Comparison of ENCODE assay signal across 10 cellular contexts in the genomic region with DNA sequence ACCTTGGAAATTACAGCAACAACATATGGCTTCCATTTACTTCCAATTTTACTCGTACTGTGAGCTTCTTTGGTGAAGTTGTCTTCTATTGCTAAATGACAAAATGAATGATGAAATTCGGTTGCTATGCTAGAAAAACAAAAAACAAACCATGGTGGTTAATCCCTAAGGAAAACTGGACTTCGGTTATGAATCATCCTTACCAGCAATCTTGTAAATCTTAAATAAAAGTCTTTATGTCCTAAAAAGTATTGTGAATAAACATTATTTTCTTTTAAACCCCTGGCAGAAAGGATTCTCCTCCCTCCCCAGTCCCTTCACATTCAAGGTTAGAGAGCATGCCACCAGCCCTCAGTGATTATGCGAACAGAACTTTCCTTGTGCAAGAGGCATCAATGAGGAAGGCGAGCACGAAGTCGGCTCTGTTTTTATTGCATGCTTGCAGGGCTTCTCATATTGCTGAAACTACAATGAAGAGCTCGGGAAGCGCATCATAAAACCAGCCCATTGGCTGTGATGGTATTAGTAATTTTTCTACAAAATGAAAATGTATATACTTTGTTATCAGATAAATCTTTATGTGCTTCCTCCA.
A peak's percentile ranks its signal among the peaks of the same experiment; 100 is the strongest.
DNase-seq lines count a peak whose midpoint lies in the region; ATAC-seq, FAIRE-seq and TF ChIP-seq lines count a peak whose summit lies in the region.
"Had no signal": no experiment of that assay in that cellular context is flagged by ENCODE, and none has a peak within 500 bp of the region (broad histone marks: within the 10 kb centered on the region; RNA-seq: fewer than 3 reads in every experiment).

No MANE protein-coding gene starts in this region.

- ATAC-seq in psoas muscle (peak in 2 of 4 donors; percentile 27 to 50), HepG2 (no peak), GM18517 (IDR thresholded peaks at IDR 0.05; ENCODE audit: unreplicated experiment) (no peak)

- no peak for TF ChIP-seq RAD21 in SK-N-SH (IDR thresholded peaks at IDR 0.05; ENCODE audit: low read length)
- no peak for TF ChIP-seq RAD21 in HepG2 (CRISPR knock-in tag; IDR thresholded peaks at IDR 0.05)

- DNase-seq in SK-N-SH: no peak
- peak; percentile 100 for DNase-seq in fibroblast of peridontal ligament (ENCODE audit: extremely low read depth)
- no peak for DNase-seq in psoas muscle
- DNase-seq in stimulated activated CD4-positive, alpha-beta T cell treated with anti-CD3 and anti-CD28 coated beads, Interleukin-2, amount 100 ng/mL, for 48 hours: no peak
- DNase-seq in HepG2 (ENCODE audit: low spot score): no peak
- DNase-seq in GDM1 (lab: John Stamatoyannopoulos, UW): no peak

- peak overlapping the region; percentile 51 to 92; a peak in 3 of 4 replicates for H3K27ac ChIP-seq in SK-N-SH (ENCODE audit: low read depth in 2 of 2, low read length in 1 of 2)
- H3K27ac ChIP-seq in psoas muscle: peak overlapping the region; percentile 24
- H3K27ac ChIP-seq in HepG2 (ENCODE audit: extremely low read length, insufficient read depth, low read length): no peak overlapping the region

- 40% methylated on average over 9 of the region's 9 CpGs for WGBS in SK-N-SH (ENCODE audit: low lambda C conversion rate)
- 48 to 56% (median 49%) methylated on average over 9 of the region's 9 CpGs for WGBS in psoas muscle, 3 donors
- WGBS in HepG2 (ENCODE audit: low lambda C conversion rate): 10% methylated on average over 9 of the region's 9 CpGs

- H3K27me3 ChIP-seq in SK-N-SH (ENCODE audit: insufficient read depth): no peaks in the 10 kb centered on the region
- H3K27me3 ChIP-seq in psoas muscle (ENCODE audit: insufficient read depth in 3 of 3, low read length in 2 of 3): no peaks in the 10 kb centered on the region
- 0 out of 5 replicates have a peak, but pooled peaks cover 0 to 2% of the 10 kb centered on the region in 2 experiments for H3K27me3 ChIP-seq in HepG2 (ENCODE audit: control insufficient read depth in 1 of 2, insufficient read depth in 2 of 2, low read length in 2 of 2)

- H3K9me3 ChIP-seq in SK-N-SH (no peaks in the 10 kb centered on the region), psoas muscle (no peaks in the 10 kb centered on the region), HepG2 (ENCODE audit: low read length) (no peaks in the 10 kb centered on the region)

- peak overlapping the region; percentile 70 for H3K4me2 ChIP-seq in SK-N-SH
- no peak overlapping the region for H3K4me2 ChIP-seq in HepG2 (ENCODE audit: low read depth, low read length)

- TF ChIP-seq CTCF in SK-N-SH (IDR thresholded peaks at IDR 0.05) (no peak), psoas muscle (IDR thresholded peaks at IDR 0.05) (no peak), HepG2 (CRISPR knock-in tag; IDR thresholded peaks at IDR 0.05) (no peak)

- CTCF ChIA-PET in SK-N-SH (lab: Yijun Ruan, JAX): interaction anchor here (0.6 to 1.4 kb wide), 3 partner anchors 10 to 59 kb away, joined by 3 to 4 read pairs (median 4); no protein-coding TSS in a partner anchor
- CTCF ChIA-PET in HepG2 (lab: Yijun Ruan, JAX; ENCODE audit: low intra/inter-chr PET ratio, low total read pairs): no interaction called here

- H3K36me3 ChIP-seq in SK-N-SH (replicated peaks in 1 of 2; ENCODE audit: control insufficient read depth in 1 of 2, insufficient read depth in 2 of 2, low read length in 1 of 2) (no peaks in the 10 kb centered on the region), psoas muscle (ENCODE audit: insufficient read depth in 1 of 2, low read depth in 1 of 2) (no peaks in the 10 kb centered on the region), HepG2 (replicated peaks in 1 of 2; ENCODE audit: control insufficient read depth in 1 of 2, insufficient read depth in 2 of 2, low read length in 2 of 2) (no peaks in the 10 kb centered on the region)

- H3K4me1 ChIP-seq in SK-N-SH (ENCODE audit: control insufficient read depth in 1 of 2, insufficient read depth in 2 of 2, low read depth in 1 of 2, low read length in 1 of 2) (peaks cover 12 to 30% of the 10 kb centered on the region in 2 experiments; a peak in 3 of 4 replicates), psoas muscle (peaks cover 12% of the 10 kb centered on the region), HepG2 (ENCODE audit: insufficient read depth, low read length) (no peaks in the 10 kb centered on the region)

- TF ChIP-seq POLR2A in HepG2 (IDR thresholded peaks at IDR 0.05; ENCODE audit: insufficient read depth in 1 of 2, low read depth in 2 of 2, low read length in 2 of 2): no peak

- POLR2A ChIA-PET in SK-N-SH (lab: Yijun Ruan, JAX) (no interaction called here), HepG2 (lab: Yijun Ruan, JAX) (no interaction called here)

- in situ Hi-C loops in HepG2 (cut with HindIII; ENCODE audit: extremely low pct_ligation_motif_present, low pct_unique_long_range_greater_than_20kb): no loop called here

- H4K20me1 ChIP-seq in SK-N-SH (ENCODE audit: insufficient read depth) (no peaks in the 10 kb centered on the region), HepG2 (ENCODE audit: insufficient read depth, low read length) (no peaks in the 10 kb centered on the region)

- H3K9ac ChIP-seq in SK-N-SH (peak overlapping the region; percentile 58; the same call in 1 of the 2 replicates), HepG2 (ENCODE audit: insufficient read depth, low read depth, low read length) (no peak overlapping the region)

- TF ChIP-seq EP300 in SK-N-SH (IDR thresholded peaks at IDR 0.05; ENCODE audit: borderline replicate concordance in 1 of 2, low read depth in 1 of 2, low read length in 1 of 2) (peak in 1 of 2 experiments; percentile 63; a peak in 1 of 4 replicates), HepG2 (IDR thresholded peaks at IDR 0.05; ENCODE audit: low read depth in 2 of 2, low read length in 2 of 2) (no peak), HepG2 (CRISPR knock-in tag; IDR thresholded peaks at IDR 0.05; ENCODE audit: borderline replicate concordance) (no peak)

- H3K79me2 ChIP-seq in SK-N-SH (ENCODE audit: insufficient read depth) (no peaks in the 10 kb centered on the region), HepG2 (ENCODE audit: insufficient read depth, low read length) (no peaks in the 10 kb centered on the region)

- H3K4me3 ChIP-seq in SK-N-SH (ENCODE audit: low read depth in 2 of 2, low read length in 1 of 2) (peak overlapping the region in 1 of 2 experiments; percentile 9; a peak in 1 of 4 replicates), psoas muscle (no peak overlapping the region), HepG2 (replicated peaks in 1 of 3; ENCODE audit: insufficient read depth in 1 of 3, low read depth in 2 of 3, low read length in 3 of 3) (no peak overlapping the region)

- H2AFZ ChIP-seq in SK-N-SH (ENCODE audit: low read depth) (peak overlapping the region; percentile 46), HepG2 (ENCODE audit: low read length) (no peak overlapping the region)

- FAIRE-seq in G401.6 (lab: Jason Lieb, UNC) (peak; percentile 91), HepG2 (lab: Jason Lieb, UNC) (no peak)
- FAIRE-seq: islet of Langerhans, RCC 7860 had no signal

- H3K9me2 ChIP-seq in SK-N-SH: no peaks in the 10 kb centered on the region

- intact Hi-C loops in psoas muscle (cut with DNase I) (no loop called here), HepG2 (cut with micrococcal nuclease; ENCODE audit: unreplicated experiment) (no loop called here)

- BruUV-seq in HepG2 (replicated peaks; lab: Mats Ljungman, UMichigan): no TSS peak

- peaks cover 18% of the 10 kb centered on the region for H3F3A ChIP-seq in SK-N-SH (replicated peaks; ENCODE audit: insufficient read depth)

TF ChIP-seq in SK-N-SH, 30 proteins besides CTCF, POLR2A, EP300 and RAD21 (continues in another document):
- TF ChIP-seq RCOR1 (IDR thresholded peaks at IDR 0.05; ENCODE audit: low read length) (no peak), RFX5 (IDR thresholded peaks at IDR 0.05; ENCODE audit: low read length) (no peak), GATA2 (CRISPR knock-in tag; IDR thresholded peaks at IDR 0.05) (no peak), JUND (IDR thresholded peaks at IDR 0.05) (peak; percentile 45; the same call in 1 of the 2 replicates), TCF12 (IDR thresholded peaks at IDR 0.05) (peak; percentile 77)
- TF ChIP-seq, protein P1, sequence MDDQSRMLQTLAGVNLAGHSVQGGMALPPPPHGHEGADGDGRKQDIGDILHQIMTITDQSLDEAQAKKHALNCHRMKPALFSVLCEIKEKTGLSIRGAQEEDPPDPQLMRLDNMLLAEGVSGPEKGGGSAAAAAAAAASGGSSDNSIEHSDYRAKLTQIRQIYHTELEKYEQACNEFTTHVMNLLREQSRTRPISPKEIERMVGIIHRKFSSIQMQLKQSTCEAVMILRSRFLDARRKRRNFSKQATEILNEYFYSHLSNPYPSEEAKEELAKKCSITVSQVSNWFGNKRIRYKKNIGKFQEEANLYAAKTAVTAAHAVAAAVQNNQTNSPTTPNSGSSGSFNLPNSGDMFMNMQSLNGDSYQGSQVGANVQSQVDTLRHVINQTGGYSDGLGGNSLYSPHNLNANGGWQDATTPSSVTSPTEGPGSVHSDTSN (IDR thresholded peaks at IDR 0.05): peak; percentile 69

TF ChIP-seq in HepG2, 621 proteins besides CTCF, POLR2A, EP300 and RAD21 (continues in another document):
- TF ChIP-seq HNRNPK (IDR thresholded peaks at IDR 0.05; ENCODE audit: low read depth, low read length, poor library complexity, severe bottlenecking): no peak
- TF ChIP-seq CEBPB (IDR thresholded peaks at IDR 0.05; ENCODE audit: borderline replicate concordance, low read depth, low read length): no peak
- TF ChIP-seq RFXAP (CRISPR knock-in tag; IDR thresholded peaks at IDR 0.05; ENCODE audit: borderline replicate concordance): no peak
- no peak for TF ChIP-seq NR2F2 (IDR thresholded peaks at IDR 0.05; ENCODE audit: borderline replicate concordance, low read depth)
- no peak for TF ChIP-seq MED8 (CRISPR knock-in tag; IDR thresholded peaks at IDR 0.05; ENCODE audit: insufficient replicate concordance)
- TF ChIP-seq, protein P2, sequence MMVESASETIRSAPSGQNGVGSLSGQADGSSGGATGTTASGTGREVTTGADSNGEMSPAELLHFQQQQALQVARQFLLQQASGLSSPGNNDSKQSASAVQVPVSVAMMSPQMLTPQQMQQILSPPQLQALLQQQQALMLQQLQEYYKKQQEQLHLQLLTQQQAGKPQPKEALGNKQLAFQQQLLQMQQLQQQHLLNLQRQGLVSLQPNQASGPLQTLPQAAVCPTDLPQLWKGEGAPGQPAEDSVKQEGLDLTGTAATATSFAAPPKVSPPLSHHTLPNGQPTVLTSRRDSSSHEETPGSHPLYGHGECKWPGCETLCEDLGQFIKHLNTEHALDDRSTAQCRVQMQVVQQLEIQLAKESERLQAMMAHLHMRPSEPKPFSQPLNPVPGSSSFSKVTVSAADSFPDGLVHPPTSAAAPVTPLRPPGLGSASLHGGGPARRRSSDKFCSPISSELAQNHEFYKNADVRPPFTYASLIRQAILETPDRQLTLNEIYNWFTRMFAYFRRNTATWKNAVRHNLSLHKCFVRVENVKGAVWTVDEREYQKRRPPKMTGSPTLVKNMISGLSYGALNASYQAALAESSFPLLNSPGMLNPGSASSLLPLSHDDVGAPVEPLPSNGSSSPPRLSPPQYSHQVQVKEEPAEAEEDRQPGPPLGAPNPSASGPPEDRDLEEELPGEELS (CRISPR knock-in tag; IDR thresholded peaks at IDR 0.05): no peak
- no peak for TF ChIP-seq EED (CRISPR knock-in tag; IDR thresholded peaks at IDR 0.05)
